In the genomic region with DNA sequence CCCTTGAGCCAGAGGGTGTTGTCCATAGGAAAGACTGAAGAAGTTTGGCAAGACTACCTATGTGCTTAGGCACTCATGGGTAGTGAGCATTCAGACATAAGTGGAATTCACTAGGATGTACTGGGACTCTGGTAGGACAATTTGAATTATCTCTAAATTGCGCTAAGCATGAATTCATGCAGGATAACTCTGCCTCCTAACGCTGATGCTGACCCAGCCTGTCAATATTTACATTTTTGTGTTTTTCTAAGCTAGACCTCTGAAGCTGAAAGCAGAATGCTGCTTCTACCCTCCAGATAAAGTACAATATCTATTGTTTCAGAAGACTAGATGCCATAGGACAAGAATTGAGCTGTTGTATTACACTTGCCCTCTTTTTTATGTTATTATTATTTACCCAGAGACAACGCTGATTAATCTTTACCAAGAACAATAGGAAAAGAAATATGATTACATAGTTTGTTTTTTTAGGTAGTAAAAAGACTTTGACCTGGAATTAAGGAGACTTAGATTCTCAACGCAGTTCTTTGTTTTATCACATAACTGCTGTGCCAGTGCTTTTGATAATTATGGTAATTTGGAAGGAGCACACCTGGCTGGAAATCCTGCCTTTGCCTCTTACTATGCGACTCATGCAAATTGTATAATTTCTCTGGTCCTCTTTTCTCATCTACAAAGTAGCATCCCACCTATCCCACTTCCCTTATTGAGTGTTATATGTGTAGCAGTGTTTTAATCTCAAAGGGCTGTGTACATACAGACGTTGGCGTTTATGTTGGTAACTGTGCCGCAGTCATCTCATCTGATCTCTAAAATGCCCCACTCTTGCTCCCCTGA, we compare ENCODE assay signal across 1 cellular context.
TF ChIP-seq lines count a peak whose summit lies in the region.

No MANE protein-coding gene starts in this region.

TF ChIP-seq in GM23338, 12 proteins besides CTCF, POLR2A, EP300 and RAD21 (continued from another document):
- TF ChIP-seq, protein P1, sequence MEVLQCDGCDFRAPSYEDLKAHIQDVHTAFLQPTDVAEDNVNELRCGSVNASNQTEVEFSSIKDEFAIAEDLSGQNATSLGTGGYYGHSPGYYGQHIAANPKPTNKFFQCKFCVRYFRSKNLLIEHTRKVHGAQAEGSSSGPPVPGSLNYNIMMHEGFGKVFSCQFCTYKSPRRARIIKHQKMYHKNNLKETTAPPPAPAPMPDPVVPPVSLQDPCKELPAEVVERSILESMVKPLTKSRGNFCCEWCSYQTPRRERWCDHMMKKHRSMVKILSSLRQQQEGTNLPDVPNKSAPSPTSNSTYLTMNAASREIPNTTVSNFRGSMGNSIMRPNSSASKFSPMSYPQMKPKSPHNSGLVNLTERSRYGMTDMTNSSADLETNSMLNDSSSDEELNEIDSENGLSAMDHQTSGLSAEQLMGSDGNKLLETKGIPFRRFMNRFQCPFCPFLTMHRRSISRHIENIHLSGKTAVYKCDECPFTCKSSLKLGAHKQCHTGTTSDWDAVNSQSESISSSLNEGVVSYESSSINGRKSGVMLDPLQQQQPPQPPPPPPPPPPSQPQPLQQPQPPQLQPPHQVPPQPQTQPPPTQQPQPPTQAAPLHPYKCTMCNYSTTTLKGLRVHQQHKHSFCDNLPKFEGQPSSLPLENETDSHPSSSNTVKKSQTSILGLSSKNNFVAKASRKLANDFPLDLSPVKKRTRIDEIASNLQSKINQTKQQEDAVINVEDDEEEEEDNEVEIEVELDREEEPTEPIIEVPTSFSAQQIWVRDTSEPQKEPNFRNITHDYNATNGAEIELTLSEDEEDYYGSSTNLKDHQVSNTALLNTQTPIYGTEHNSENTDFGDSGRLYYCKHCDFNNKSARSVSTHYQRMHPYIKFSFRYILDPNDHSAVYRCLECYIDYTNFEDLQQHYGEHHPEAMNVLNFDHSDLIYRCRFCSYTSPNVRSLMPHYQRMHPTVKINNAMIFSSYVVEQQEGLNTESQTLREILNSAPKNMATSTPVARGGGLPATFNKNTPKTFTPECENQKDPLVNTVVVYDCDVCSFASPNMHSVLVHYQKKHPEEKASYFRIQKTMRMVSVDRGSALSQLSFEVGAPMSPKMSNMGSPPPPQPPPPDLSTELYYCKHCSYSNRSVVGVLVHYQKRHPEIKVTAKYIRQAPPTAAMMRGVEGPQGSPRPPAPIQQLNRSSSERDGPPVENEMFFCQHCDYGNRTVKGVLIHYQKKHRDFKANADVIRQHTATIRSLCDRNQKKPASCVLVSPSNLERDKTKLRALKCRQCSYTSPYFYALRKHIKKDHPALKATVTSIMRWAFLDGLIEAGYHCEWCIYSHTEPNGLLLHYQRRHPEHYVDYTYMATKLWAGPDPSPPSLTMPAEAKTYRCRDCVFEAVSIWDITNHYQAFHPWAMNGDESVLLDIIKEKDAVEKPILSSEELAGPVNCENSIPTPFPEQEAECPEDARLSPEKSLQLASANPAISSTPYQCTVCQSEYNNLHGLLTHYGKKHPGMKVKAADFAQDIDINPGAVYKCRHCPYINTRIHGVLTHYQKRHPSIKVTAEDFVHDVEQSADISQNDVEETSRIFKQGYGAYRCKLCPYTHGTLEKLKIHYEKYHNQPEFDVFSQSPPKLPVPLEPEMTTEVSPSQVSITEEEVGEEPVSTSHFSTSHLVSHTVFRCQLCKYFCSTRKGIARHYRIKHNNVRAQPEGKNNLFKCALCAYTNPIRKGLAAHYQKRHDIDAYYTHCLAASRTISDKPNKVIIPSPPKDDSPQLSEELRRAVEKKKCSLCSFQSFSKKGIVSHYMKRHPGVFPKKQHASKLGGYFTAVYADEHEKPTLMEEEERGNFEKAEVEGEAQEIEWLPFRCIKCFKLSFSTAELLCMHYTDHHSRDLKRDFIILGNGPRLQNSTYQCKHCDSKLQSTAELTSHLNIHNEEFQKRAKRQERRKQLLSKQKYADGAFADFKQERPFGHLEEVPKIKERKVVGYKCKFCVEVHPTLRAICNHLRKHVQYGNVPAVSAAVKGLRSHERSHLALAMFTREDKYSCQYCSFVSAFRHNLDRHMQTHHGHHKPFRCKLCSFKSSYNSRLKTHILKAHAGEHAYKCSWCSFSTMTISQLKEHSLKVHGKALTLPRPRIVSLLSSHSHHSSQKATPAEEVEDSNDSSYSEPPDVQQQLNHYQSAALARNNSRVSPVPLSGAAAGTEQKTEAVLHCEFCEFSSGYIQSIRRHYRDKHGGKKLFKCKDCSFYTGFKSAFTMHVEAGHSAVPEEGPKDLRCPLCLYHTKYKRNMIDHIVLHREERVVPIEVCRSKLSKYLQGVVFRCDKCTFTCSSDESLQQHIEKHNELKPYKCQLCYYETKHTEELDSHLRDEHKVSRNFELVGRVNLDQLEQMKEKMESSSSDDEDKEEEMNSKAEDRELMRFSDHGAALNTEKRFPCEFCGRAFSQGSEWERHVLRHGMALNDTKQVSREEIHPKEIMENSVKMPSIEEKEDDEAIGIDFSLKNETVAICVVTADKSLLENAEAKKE (CRISPR knock-in tag; IDR thresholded peaks at IDR 0.05) = no peak
- TF ChIP-seq NANOG (IDR thresholded peaks at IDR 0.05; ENCODE audit: borderline replicate concordance) = no peak
- TF ChIP-seq, protein P2, sequence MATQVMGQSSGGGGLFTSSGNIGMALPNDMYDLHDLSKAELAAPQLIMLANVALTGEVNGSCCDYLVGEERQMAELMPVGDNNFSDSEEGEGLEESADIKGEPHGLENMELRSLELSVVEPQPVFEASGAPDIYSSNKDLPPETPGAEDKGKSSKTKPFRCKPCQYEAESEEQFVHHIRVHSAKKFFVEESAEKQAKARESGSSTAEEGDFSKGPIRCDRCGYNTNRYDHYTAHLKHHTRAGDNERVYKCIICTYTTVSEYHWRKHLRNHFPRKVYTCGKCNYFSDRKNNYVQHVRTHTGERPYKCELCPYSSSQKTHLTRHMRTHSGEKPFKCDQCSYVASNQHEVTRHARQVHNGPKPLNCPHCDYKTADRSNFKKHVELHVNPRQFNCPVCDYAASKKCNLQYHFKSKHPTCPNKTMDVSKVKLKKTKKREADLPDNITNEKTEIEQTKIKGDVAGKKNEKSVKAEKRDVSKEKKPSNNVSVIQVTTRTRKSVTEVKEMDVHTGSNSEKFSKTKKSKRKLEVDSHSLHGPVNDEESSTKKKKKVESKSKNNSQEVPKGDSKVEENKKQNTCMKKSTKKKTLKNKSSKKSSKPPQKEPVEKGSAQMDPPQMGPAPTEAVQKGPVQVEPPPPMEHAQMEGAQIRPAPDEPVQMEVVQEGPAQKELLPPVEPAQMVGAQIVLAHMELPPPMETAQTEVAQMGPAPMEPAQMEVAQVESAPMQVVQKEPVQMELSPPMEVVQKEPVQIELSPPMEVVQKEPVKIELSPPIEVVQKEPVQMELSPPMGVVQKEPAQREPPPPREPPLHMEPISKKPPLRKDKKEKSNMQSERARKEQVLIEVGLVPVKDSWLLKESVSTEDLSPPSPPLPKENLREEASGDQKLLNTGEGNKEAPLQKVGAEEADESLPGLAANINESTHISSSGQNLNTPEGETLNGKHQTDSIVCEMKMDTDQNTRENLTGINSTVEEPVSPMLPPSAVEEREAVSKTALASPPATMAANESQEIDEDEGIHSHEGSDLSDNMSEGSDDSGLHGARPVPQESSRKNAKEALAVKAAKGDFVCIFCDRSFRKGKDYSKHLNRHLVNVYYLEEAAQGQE (IDR thresholded peaks at IDR 0.05; ENCODE audit: unreplicated experiment) = no peak
- TF ChIP-seq STAT1 (IDR thresholded peaks at IDR 0.05; ENCODE audit: unreplicated experiment) = no peak
- no peak for TF ChIP-seq ZNF331 (CRISPR knock-in tag; IDR thresholded peaks at IDR 0.05; ENCODE audit: low read depth)
- TF ChIP-seq POLR2AphosphoS5 (IDR thresholded peaks at IDR 0.05; ENCODE audit: low read depth) = no peak
- TF ChIP-seq CREB1 (CRISPR knock-in tag; IDR thresholded peaks at IDR 0.05; ENCODE audit: low read depth) = no peak
- TF ChIP-seq, protein P3, sequence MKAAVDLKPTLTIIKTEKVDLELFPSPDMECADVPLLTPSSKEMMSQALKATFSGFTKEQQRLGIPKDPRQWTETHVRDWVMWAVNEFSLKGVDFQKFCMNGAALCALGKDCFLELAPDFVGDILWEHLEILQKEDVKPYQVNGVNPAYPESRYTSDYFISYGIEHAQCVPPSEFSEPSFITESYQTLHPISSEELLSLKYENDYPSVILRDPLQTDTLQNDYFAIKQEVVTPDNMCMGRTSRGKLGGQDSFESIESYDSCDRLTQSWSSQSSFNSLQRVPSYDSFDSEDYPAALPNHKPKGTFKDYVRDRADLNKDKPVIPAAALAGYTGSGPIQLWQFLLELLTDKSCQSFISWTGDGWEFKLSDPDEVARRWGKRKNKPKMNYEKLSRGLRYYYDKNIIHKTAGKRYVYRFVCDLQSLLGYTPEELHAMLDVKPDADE (IDR thresholded peaks at IDR 0.05) = no peak
- no peak for TF ChIP-seq EZH2 (IDR thresholded peaks at IDR 0.05; ENCODE audit: low read depth, unreplicated experiment)
- TF ChIP-seq EZH2phosphoT487 (IDR thresholded peaks at IDR 0.05; ENCODE audit: unreplicated experiment) = no peak
